ENCODE assay signal across 14 cellular contexts in the genomic region with DNA sequence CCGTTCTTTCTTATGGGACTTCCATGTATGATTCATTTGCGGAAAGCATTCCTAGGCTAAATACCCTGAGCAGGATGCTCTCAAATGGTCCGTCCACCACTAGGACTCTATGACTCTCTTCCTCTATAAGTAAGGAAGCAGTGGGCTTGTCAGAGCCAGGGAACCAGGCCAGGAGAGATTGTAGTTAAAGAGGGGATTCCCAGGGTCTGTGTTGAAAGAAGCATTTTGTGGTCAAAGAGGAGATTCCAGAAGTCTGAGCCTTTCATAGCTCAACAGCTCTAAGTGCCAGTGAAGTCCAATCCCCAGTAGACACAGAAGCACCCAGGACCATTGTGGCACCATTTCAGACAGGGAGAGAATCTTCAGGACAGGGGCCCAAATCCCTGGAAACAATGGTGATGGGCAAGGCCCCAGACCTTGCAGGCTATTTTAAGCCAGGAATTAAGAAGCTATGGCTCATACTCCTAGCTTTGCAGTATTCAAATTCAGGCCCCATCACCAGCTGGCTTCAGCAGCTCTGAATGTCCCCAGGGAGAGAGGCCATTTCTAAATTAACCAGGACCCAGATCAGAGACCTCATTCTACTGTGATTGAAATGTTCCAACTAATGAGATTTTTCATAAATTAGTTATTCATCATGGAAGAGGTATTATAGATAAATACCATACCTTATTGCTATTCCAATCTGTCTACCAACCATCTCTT.
DNase-seq lines count a peak whose midpoint lies in the region; ATAC-seq and TF ChIP-seq lines count a peak whose summit lies in the region.
"Had no signal": no experiment of that assay in that cellular context is flagged by ENCODE, and none has a peak within 500 bp of the region (broad histone marks: within the 10 kb centered on the region; RNA-seq: fewer than 3 reads in every experiment).

No MANE protein-coding gene starts in this region.

- H3K36me3 Mint-ChIP-seq in activated naive CD4-positive, alpha-beta T cell treated with anti-CD3 and anti-CD28 coated beads, Interleukin-2, amount 10 ng/mL, durations not matched to agents 7 days and 5 days, result no peaks in the 10 kb centered on the region

- no peak for ATAC-seq in right lobe of liver
- no peak for ATAC-seq in HG03196 (IDR thresholded peaks at IDR 0.05; ENCODE audit: unreplicated experiment)
- ATAC-seq: foreskin keratinocyte had no signal

- TF ChIP-seq CTCF in AG10803 (conservative IDR thresholded peaks at IDR 0.05; ENCODE audit: low read length), result no peak
- no peak for TF ChIP-seq CTCF in right lobe of liver (IDR thresholded peaks at IDR 0.05)

- no peak overlapping the region for H3K9ac ChIP-seq in GM23248

- 0 out of 2 replicates have a peak, but pooled peaks cover 3% of the 10 kb centered on the region for H3F3A ChIP-seq in GM23248 (ENCODE audit: insufficient read depth)

- H3K4me2 ChIP-seq in GM23248 (ENCODE audit: unreplicated experiment), result no peak overlapping the region

- H3K4me3 Mint-ChIP-seq in activated naive CD4-positive, alpha-beta T cell treated with anti-CD3 and anti-CD28 coated beads, Interleukin-2, amount 10 ng/mL, durations not matched to agents 7 days and 5 days, result no peak overlapping the region
- H3K4me3 Mint-ChIP-seq: CD4-positive, alpha-beta T cell had no signal

- no peak overlapping the region for H3K4me3 ChIP-seq in AG10803 (ENCODE audit: low read length)
- no peak overlapping the region for H3K4me3 ChIP-seq in GM23248
- no peak overlapping the region for H3K4me3 ChIP-seq in right lobe of liver

- no peaks in the 10 kb centered on the region for H3K9me3 ChIP-seq in GM23248 (ENCODE audit: low read depth)
- H3K9me3 ChIP-seq in right lobe of liver, result no peaks in the 10 kb centered on the region

- DNase-seq in AG10803 (ENCODE audit: low read depth) (peak; percentile 84), GM23248 (peak; percentile 49), RPMI7951 (ENCODE audit: low read depth) (peak; percentile 91), glomerular visceral epithelial cell (ENCODE audit: extremely low spot score) (peak; percentile 96), medulla oblongata (ENCODE audit: extremely low spot score) (no peak), right lobe of liver (no peak)
- no peak for DNase-seq in activated naive CD4-positive, alpha-beta T cell treated with anti-CD3 and anti-CD28 coated beads, Interleukin-2, amount 10 ng/mL, durations not matched to agents 7 days and 5 days
- DNase-seq: activated CD4-positive, alpha-beta T cell treated with anti-CD3 and anti-CD28 coated beads for 4 hours; activated gamma-delta T cell; CD4-positive, alpha-beta T cell; NCI-H1048; NCI-H748 treated with DMSO at 0.1 percent for 48 hours had no signal

- no peaks in the 10 kb centered on the region for H3K36me3 ChIP-seq in GM23248 (ENCODE audit: low read depth)
- no peaks in the 10 kb centered on the region for H3K36me3 ChIP-seq in right lobe of liver

- peaks cover 35% of the 10 kb centered on the region for H3K27me3 Mint-ChIP-seq in activated naive CD4-positive, alpha-beta T cell treated with anti-CD3 and anti-CD28 coated beads, Interleukin-2, amount 10 ng/mL, durations not matched to agents 7 days and 5 days
- H3K27me3 Mint-ChIP-seq: CD4-positive, alpha-beta T cell had no signal

- H2AFZ ChIP-seq in GM23248, result no peak overlapping the region

- H3K9me3 Mint-ChIP-seq in activated naive CD4-positive, alpha-beta T cell treated with anti-CD3 and anti-CD28 coated beads, Interleukin-2, amount 10 ng/mL, durations not matched to agents 7 days and 5 days, result no peaks in the 10 kb centered on the region
- H3K9me3 Mint-ChIP-seq: CD4-positive, alpha-beta T cell had no signal

- intact Hi-C loops in right lobe of liver (cut with DNase I), result no loop called here

- in situ Hi-C loops in GM23248 (cut with MboI), result no loop called here

- H4K20me1 ChIP-seq in GM23248 (ENCODE audit: insufficient read depth), result no peaks in the 10 kb centered on the region

- no peaks in the 10 kb centered on the region; the same call in 1 of the 2 replicates for H3K27me3 ChIP-seq in GM23248 (replicated peaks; ENCODE audit: insufficient read depth)
- H3K27me3 ChIP-seq in right lobe of liver, result no peaks in the 10 kb centered on the region
- H3K27me3 ChIP-seq: foreskin keratinocyte had no signal

- 92 to 99% methylated on average over 3 of the region's 3 CpGs for WGBS in GM23248 (ENCODE audit: low coverage in 1 of 2, low lambda C conversion rate in 2 of 2, missing lambda C conversion rate in 2 of 2), 2 experiments
- 78% methylated on average over 3 of the region's 3 CpGs for WGBS in right lobe of liver (ENCODE audit: insufficient coverage, low coverage, low lambda C conversion rate, missing lambda C conversion rate)

- CTCF ChIA-PET in activated naive CD4-positive, alpha-beta T cell treated with anti-CD3 and anti-CD28 coated beads, Interleukin-2, amount 10 ng/mL, durations not matched to agents 7 days and 5 days (lab: Charles Lee), result no interaction called here

- no peaks in the 10 kb centered on the region for H3K79me2 ChIP-seq in GM23248 (ENCODE audit: insufficient read depth)

- H3K27ac Mint-ChIP-seq in activated naive CD4-positive, alpha-beta T cell treated with anti-CD3 and anti-CD28 coated beads, Interleukin-2, amount 10 ng/mL, durations not matched to agents 7 days and 5 days, result no peak overlapping the region
- H3K27ac Mint-ChIP-seq: CD4-positive, alpha-beta T cell had no signal

- peaks cover 2% of the 10 kb centered on the region for H3K4me1 Mint-ChIP-seq in activated naive CD4-positive, alpha-beta T cell treated with anti-CD3 and anti-CD28 coated beads, Interleukin-2, amount 10 ng/mL, durations not matched to agents 7 days and 5 days

- no peak overlapping the region for H3K27ac ChIP-seq in GM23248
- no peak overlapping the region for H3K27ac ChIP-seq in right lobe of liver
- H3K27ac ChIP-seq: foreskin keratinocyte had no signal

- H3K4me1 ChIP-seq in GM23248 (ENCODE audit: insufficient read depth), result peaks cover 3% of the 10 kb centered on the region; the same call in 1 of the 2 replicates
- H3K4me1 ChIP-seq in right lobe of liver, result peaks cover 0 to 10% (median 0%) of the 10 kb centered on the region in 4 donors

- H3K9me2 ChIP-seq in GM23248 (ENCODE audit: insufficient read depth), result no peaks in the 10 kb centered on the region

- TF ChIP-seq POLR2A in right lobe of liver (IDR thresholded peaks at IDR 0.05), result no peak

Comparison
In these comparisons a context has a peak if more than half of its experiments do, and no peak if none do; other contexts are left out.
1. DNase-seq: peak in AG10803 (single experiment), GM23248 (single experiment), RPMI7951 (single experiment) and glomerular visceral epithelial cell (single experiment); none in activated naive CD4-positive, alpha-beta T cell treated with anti-CD3 and anti-CD28 coated beads, Interleukin-2, amount 10 ng/mL, durations not matched to agents 7 days and 5 days (single experiment), medulla oblongata (single experiment) and right lobe of liver (0 of 3).